Comparison of ENCODE assay signal across 8 cellular contexts in genomic region chr6:15313367-15313766, GRCh38.
A peak's percentile ranks its signal among the peaks of the same experiment; 100 is the strongest.
DNase-seq lines count a peak whose midpoint lies in the region; ATAC-seq and TF ChIP-seq lines count a peak whose summit lies in the region.

No MANE protein-coding gene starts in this region.

- peak; percentile 86 for DNase-seq in NCI-H526 (lab: John Stamatoyannopoulos, UW)
- DNase-seq in glutamatergic neuron = no peak
- DNase-seq in sciatic nerve (ENCODE audit: low spot score) = no peak
- DNase-seq in HFFc6 = no peak
- no peak for DNase-seq in NCI-H1417 treated with DMSO at 0.1 percent for 48 hours (lab: John Stamatoyannopoulos, UW)

- H3K36me3 Mint-ChIP-seq in glutamatergic neuron (ENCODE audit: unreplicated experiment) (no peaks in the 10 kb centered on the region), HFFc6 (ENCODE audit: low read depth) (no peaks in the 10 kb centered on the region)

- H3K9me3 Mint-ChIP-seq in glutamatergic neuron (ENCODE audit: unreplicated experiment) (peaks cover 5% of the 10 kb centered on the region), HFFc6 (no peaks in the 10 kb centered on the region)

- peak; percentile 52 for TF ChIP-seq POLR2A in GM19193 (IDR thresholded peaks at IDR 0.05; ENCODE audit: extremely low read depth, insufficient read depth, insufficient read length)

- H3K27me3 Mint-ChIP-seq in glutamatergic neuron (ENCODE audit: unreplicated experiment) = no peaks in the 10 kb centered on the region
- no peaks in the 10 kb centered on the region; the same call in 1 of the 2 replicates for H3K27me3 Mint-ChIP-seq in HFFc6 (ENCODE audit: insufficient read depth)

- intact Hi-C loops in sciatic nerve (cut with DNase I) = no loop called here

- ATAC-seq in sciatic nerve (peak; percentile 54), GM19463 (IDR thresholded peaks at IDR 0.05; ENCODE audit: unreplicated experiment) (no peak), GM19467 (IDR thresholded peaks at IDR 0.05; ENCODE audit: unreplicated experiment) (no peak)

- peak overlapping the region; percentile 1 for H3K27ac Mint-ChIP-seq in glutamatergic neuron (ENCODE audit: unreplicated experiment)
- H3K27ac Mint-ChIP-seq in HFFc6 = no peak overlapping the region

- no peak overlapping the region for H3K4me3 Mint-ChIP-seq in glutamatergic neuron (ENCODE audit: unreplicated experiment)
- H3K4me3 Mint-ChIP-seq in HFFc6 = no peak overlapping the region

- no peak for TF ChIP-seq CTCF in glutamatergic neuron (IDR thresholded peaks at IDR 0.05; ENCODE audit: partially characterized antibody, unreplicated experiment)
- no peak for TF ChIP-seq CTCF in HFFc6 (IDR thresholded peaks at IDR 0.05)

- H3K4me1 Mint-ChIP-seq in glutamatergic neuron (ENCODE audit: low read depth, unreplicated experiment) (peaks cover 42% of the 10 kb centered on the region), HFFc6 (ENCODE audit: low read depth) (peaks cover 52% of the 10 kb centered on the region)

Comparison
In these comparisons a context has a peak if more than half of its experiments do, and no peak if none do; other contexts are left out.
1. DNase-seq: peak in NCI-H526 (2 of 2); none in glutamatergic neuron (single experiment), sciatic nerve (single experiment), HFFc6 (single experiment) and NCI-H1417 treated with DMSO at 0.1 percent for 48 hours (single experiment).